In genomic region chr3:123019591-123019990, GRCh38 we compare ENCODE assay signal across 6 cellular contexts.
"Had no signal": no experiment of that assay in that cellular context is flagged by ENCODE, and none has a peak within 500 bp of the region (broad histone marks: within the 10 kb centered on the region; RNA-seq: fewer than 3 reads in every experiment).

No MANE protein-coding gene starts in this region.

- DNase-seq: H7, HFFc6, KBM-7 had no signal

- ATAC-seq: GM23338, HCT116, HepG2 had no signal
